In the genomic region with DNA sequence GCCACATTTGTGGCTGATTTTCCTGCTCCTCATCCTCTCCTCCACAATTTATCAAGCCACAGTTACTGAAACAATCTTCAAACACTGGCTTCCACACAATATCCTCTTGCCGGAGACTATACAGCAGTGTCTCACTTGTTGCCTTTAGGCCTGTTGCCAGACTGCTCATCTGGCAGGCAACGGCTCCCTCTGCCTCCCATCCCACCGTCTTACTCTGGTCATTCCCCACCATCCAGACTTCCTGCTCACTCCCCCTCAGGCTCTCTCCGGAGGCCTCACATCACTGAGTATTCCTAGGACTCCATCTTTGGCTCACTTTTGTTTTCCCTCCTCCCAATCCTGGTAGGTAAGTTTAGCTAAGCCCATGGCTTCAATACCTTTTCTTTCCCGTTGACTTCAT, we compare ENCODE assay signal across 1 cellular context.
TF ChIP-seq lines count a peak whose summit lies in the region.

No MANE protein-coding gene starts in this region.

TF ChIP-seq in SK-N-SH treated with all-trans-retinoic acid at 6 μM for 48 hours, 23 proteins besides CTCF, POLR2A, EP300 and RAD21 (continued from another document):
- TF ChIP-seq, protein P1, sequence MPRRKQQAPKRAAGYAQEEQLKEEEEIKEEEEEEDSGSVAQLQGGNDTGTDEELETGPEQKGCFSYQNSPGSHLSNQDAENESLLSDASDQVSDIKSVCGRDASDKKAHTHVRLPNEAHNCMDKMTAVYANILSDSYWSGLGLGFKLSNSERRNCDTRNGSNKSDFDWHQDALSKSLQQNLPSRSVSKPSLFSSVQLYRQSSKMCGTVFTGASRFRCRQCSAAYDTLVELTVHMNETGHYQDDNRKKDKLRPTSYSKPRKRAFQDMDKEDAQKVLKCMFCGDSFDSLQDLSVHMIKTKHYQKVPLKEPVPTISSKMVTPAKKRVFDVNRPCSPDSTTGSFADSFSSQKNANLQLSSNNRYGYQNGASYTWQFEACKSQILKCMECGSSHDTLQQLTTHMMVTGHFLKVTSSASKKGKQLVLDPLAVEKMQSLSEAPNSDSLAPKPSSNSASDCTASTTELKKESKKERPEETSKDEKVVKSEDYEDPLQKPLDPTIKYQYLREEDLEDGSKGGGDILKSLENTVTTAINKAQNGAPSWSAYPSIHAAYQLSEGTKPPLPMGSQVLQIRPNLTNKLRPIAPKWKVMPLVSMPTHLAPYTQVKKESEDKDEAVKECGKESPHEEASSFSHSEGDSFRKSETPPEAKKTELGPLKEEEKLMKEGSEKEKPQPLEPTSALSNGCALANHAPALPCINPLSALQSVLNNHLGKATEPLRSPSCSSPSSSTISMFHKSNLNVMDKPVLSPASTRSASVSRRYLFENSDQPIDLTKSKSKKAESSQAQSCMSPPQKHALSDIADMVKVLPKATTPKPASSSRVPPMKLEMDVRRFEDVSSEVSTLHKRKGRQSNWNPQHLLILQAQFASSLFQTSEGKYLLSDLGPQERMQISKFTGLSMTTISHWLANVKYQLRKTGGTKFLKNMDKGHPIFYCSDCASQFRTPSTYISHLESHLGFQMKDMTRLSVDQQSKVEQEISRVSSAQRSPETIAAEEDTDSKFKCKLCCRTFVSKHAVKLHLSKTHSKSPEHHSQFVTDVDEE (CRISPR knock-in tag; IDR thresholded peaks at IDR 0.05), result no peak
- TF ChIP-seq, protein P2, sequence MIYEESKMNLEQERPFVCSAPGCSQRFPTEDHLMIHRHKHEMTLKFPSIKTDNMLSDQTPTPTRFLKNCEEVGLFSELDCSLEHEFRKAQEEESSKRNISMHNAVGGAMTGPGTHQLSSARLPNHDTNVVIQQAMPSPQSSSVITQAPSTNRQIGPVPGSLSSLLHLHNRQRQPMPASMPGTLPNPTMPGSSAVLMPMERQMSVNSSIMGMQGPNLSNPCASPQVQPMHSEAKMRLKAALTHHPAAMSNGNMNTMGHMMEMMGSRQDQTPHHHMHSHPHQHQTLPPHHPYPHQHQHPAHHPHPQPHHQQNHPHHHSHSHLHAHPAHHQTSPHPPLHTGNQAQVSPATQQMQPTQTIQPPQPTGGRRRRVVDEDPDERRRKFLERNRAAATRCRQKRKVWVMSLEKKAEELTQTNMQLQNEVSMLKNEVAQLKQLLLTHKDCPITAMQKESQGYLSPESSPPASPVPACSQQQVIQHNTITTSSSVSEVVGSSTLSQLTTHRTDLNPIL (CRISPR knock-in tag; IDR thresholded peaks at IDR 0.05; ENCODE audit: low read depth), result no peak
- no peak for TF ChIP-seq ZFP3 (CRISPR knock-in tag; IDR thresholded peaks at IDR 0.05)
- no peak for TF ChIP-seq ZC3H10 (CRISPR knock-in tag; IDR thresholded peaks at IDR 0.05)
- TF ChIP-seq ISL1 (CRISPR knock-in tag; IDR thresholded peaks at IDR 0.05), result no peak
- TF ChIP-seq ESRRG (CRISPR knock-in tag; IDR thresholded peaks at IDR 0.05), result no peak
- no peak for TF ChIP-seq ZNF8 (CRISPR knock-in tag; IDR thresholded peaks at IDR 0.05)
- TF ChIP-seq, protein P3, sequence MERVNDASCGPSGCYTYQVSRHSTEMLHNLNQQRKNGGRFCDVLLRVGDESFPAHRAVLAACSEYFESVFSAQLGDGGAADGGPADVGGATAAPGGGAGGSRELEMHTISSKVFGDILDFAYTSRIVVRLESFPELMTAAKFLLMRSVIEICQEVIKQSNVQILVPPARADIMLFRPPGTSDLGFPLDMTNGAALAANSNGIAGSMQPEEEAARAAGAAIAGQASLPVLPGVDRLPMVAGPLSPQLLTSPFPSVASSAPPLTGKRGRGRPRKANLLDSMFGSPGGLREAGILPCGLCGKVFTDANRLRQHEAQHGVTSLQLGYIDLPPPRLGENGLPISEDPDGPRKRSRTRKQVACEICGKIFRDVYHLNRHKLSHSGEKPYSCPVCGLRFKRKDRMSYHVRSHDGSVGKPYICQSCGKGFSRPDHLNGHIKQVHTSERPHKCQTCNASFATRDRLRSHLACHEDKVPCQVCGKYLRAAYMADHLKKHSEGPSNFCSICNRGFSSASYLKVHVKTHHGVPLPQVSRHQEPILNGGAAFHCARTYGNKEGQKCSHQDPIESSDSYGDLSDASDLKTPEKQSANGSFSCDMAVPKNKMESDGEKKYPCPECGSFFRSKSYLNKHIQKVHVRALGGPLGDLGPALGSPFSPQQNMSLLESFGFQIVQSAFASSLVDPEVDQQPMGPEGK (CRISPR knock-in tag; IDR thresholded peaks at IDR 0.05; ENCODE audit: borderline replicate concordance), result no peak
- TF ChIP-seq CSDC2 (CRISPR knock-in tag; IDR thresholded peaks at IDR 0.05), result no peak
- no peak for TF ChIP-seq ZNF565 (CRISPR knock-in tag; conservative IDR thresholded peaks at IDR 0.05; ENCODE audit: low read depth)
